Comparison of ENCODE assay signal across 18 cellular contexts in the genomic region with DNA sequence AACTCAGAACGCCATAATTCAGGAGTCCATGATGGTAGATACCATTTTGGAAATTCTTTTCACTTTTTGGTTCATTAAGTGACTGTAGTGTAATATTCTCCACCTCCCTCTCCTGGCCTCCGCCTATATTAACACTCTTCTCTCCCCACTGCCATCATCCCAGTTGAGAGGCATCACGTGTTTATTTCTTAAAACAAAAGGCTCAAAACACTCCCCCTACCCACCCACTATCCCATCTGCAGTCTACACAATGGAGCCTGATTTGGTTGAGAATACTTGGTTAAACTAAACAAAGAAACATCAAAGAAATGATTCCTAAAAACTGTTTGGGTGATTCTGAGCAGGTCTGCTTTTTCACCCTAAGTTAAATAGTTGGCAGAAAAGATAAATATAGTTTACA. TPM values are rescaled to one million over a fixed set of nuclear protein-coding genes. Genes with fewer than 3 reads are reported as not detected.
"Had no signal": no experiment of that assay in that cellular context is flagged by ENCODE, and none has a peak within 500 bp of the region (broad histone marks: within the 10 kb centered on the region; RNA-seq: fewer than 3 reads in every experiment).

No MANE protein-coding gene starts in this region.

- H3K9me3 ChIP-seq: thyroid gland, vagina had no signal

- ATAC-seq: activated CD8-positive, alpha-beta T cell treated with anti-CD3 and anti-CD28 coated beads, Interleukin-2, amount 10 ng/mL, durations not matched to agents 7 days and 5 days; naive thymus-derived CD4-positive, alpha-beta T cell; right cardiac atrium; T-cell had no signal

- H3K27ac ChIP-seq: thyroid gland, vagina, WERI-Rb-1 had no signal

- H3K36me3 ChIP-seq: thyroid gland, vagina, WERI-Rb-1 had no signal

- H3K4me3 ChIP-seq: lung, thyroid gland, vagina had no signal

- DNase-seq: activated CD4-positive, alpha-beta T cell treated with anti-CD3 and anti-CD28 coated beads for 4 hours; activated CD8-positive, alpha-beta T cell treated with anti-CD3 and anti-CD28 coated beads, Interleukin-2, amount 10 ng/mL, durations not matched to agents 7 days and 5 days; activated naive CD4-positive, alpha-beta T cell treated with anti-CD3 and anti-CD28 coated beads for 36 hours; central memory CD4-positive, alpha-beta T cell; cortex of kidney; effector memory CD4-positive, alpha-beta T cell; naive thymus-derived CD4-positive, alpha-beta T cell; right cardiac atrium; small intestine; T-cell; T1000; thyroid gland; WERI-Rb-1 had no signal

RNA-seq across cellular contexts. Expression of a gene that starts 5.8 kb away (rescaled TPM):
- total RNA-seq: activated CD8-positive, alpha-beta T cell treated with anti-CD3 and anti-CD28 coated beads, Interleukin-2, amount 10 ng/mL, durations not matched to agents 7 days and 5 days; activated naive CD4-positive, alpha-beta T cell treated with anti-CD3 and anti-CD28 coated beads for 36 hours; activated T-helper 1 cell treated with anti-CD3 and anti-CD28 coated beads, Interleukin-12 subunit alpha, Interleukin-12 subunit beta, Interleukin-2, Interleukin-4 antibody, amounts not matched to agents 30 ng/mL and 10 ng/mL and 1 ng/mL, durations not matched to agents 14 hours and 24 hours and 36 hours; lung; mononuclear cell; naive thymus-derived CD4-positive, alpha-beta T cell; posterior vena cava; right cardiac atrium; T-cell; thyroid gland had no signal
- polyA plus RNA-seq: naive thymus-derived CD4-positive, alpha-beta T cell; right cardiac atrium; small intestine had no signal
